Comparison of ENCODE assay signal across 8 cellular contexts in the genomic region with DNA sequence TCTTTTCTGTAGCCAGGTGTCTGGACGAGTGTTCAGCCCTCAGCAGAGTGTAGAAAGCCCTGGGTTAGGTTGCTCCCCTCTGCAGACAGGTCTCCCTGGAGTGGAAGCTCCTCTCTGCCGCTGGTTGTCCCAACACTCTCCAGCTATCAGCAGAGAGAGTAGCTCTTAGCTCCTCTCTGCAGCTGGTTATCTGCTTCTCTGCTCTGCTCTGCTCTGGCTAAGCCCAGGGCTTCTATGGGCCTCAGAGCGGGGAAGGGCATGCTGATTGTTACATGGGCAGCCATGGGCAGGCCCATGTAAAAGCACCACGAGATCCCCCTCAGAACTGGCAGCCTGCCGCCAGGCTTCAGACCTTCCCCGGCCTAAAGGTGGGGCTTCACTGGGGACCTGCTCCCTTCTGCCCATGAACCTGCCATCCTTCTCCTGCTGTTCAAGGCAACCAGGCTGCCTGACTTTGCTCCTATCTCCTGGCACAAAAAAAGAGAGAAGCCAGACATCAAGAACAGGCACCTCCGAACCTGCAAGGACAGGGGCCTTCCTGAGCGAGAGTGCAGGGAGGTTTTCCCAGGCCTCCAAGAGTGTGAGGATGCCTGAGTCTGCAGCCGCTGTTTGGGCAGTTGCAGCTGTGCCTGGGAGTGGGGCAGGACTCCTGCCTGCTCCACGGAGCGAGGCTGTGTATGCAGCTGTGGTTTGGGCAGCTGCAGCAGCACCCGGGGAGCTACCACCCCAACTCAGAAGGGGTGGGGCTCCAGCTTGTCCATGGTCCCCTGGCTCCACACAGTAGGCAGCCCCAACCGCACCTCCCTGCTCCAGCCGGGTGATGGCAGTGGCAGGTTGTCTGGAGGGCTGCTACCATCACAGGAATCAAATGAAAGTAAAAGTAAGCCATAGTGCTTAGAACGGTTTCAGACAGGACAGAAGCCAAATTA.
DNase-seq lines count a peak whose midpoint lies in the region; ATAC-seq and TF ChIP-seq lines count a peak whose summit lies in the region.

No MANE protein-coding gene starts in this region.

- DNase-seq in C1 segment of cervical spinal cord (lab: John Stamatoyannopoulos, UW) = peak in 8 of 14 donors; percentile 5 to 59 (median 20)
- peak; percentile 3 for DNase-seq in H7
- peak; percentile 35 for DNase-seq in RPMI8226
- DNase-seq in kidney epithelial cell (ENCODE audit: low read depth) = no peak
- DNase-seq in NCI-H187 treated with DMSO at 0.1 percent for 48 hours (lab: John Stamatoyannopoulos, UW) = no peak
- DNase-seq in SKM-1 (lab: John Stamatoyannopoulos, UW; ENCODE audit: unreplicated experiment) = no peak
- DNase-seq in activated naive CD4-positive, alpha-beta T cell treated with Interleukin-2 at 50 U/mL for 16 hours = no peak

- TF ChIP-seq CTCF in kidney epithelial cell (IDR thresholded peaks at IDR 0.05; ENCODE audit: insufficient read depth, low read length, poor library complexity, severe bottlenecking) = peak; percentile 12

- H3K27me3 ChIP-seq in H7 (ENCODE audit: control insufficient read depth, insufficient read depth, low read length) (no peaks in the 10 kb centered on the region), kidney epithelial cell (ENCODE audit: control insufficient read depth, insufficient read depth, low read length) (no peaks in the 10 kb centered on the region)

- H3K36me3 ChIP-seq in H7 (replicated peaks; ENCODE audit: control insufficient read depth, insufficient read depth, low read length) = no peaks in the 10 kb centered on the region
- H3K36me3 ChIP-seq in kidney epithelial cell (ENCODE audit: control insufficient read depth, insufficient read depth, low read length) = no peaks in the 10 kb centered on the region

- H3K4me3 ChIP-seq in H7 (ENCODE audit: insufficient read depth, low read depth, low read length) = no peak overlapping the region
- H3K4me3 ChIP-seq in kidney epithelial cell (ENCODE audit: low read depth, low read length) = no peak overlapping the region

- ATAC-seq in HG03196 (IDR thresholded peaks at IDR 0.05; ENCODE audit: unreplicated experiment) = no peak

Comparison
In these comparisons a context has a peak if more than half of its experiments do, and no peak if none do; other contexts are left out.
1. DNase-seq: peak in C1 segment of cervical spinal cord (8 of 14), H7 (single experiment) and RPMI8226 (single experiment); none in kidney epithelial cell (single experiment), NCI-H187 treated with DMSO at 0.1 percent for 48 hours (single experiment), SKM-1 (single experiment) and activated naive CD4-positive, alpha-beta T cell treated with Interleukin-2 at 50 U/mL for 16 hours (single experiment).